Comparison of ENCODE assay signal across 8 cellular contexts in genomic region chr2:10043256-10043905, GRCh38. TPM values are rescaled to one million over a fixed set of nuclear protein-coding genes. Genes with fewer than 3 reads are reported as not detected.
DNase-seq lines count a peak whose midpoint lies in the region; ATAC-seq and TF ChIP-seq lines count a peak whose summit lies in the region.

TSS of gene KLF11 (plus strand) at chr2:10043550. CDS start at chr2:10043717, 167 bp downstream.

- H3K36me3 ChIP-seq in ectodermal cell (ENCODE audit: control insufficient read depth, insufficient read depth, low read length), result no peaks in the 10 kb centered on the region
- H3K36me3 ChIP-seq in lung (ENCODE audit: control insufficient read depth in 2 of 2, insufficient read depth in 2 of 2, low read length in 2 of 2), result peaks cover 2 to 25% of the 10 kb centered on the region in 2 donors

- CTCF ChIA-PET in activated CD8-positive, alpha-beta T cell treated with anti-CD3 and anti-CD28 coated beads for 36 hours (lab: Charles Lee), result interaction anchor here (8.9 kb wide), 1 partner anchor 230 kb away, joined by 82 read pairs; no protein-coding TSS in a partner anchor

- H3K27me3 ChIP-seq in ectodermal cell (ENCODE audit: control insufficient read depth, insufficient read depth, low read length, poor library complexity, severe bottlenecking), result peaks cover 5% of the 10 kb centered on the region
- no peaks in the 10 kb centered on the region for H3K27me3 ChIP-seq in lung (ENCODE audit: control insufficient read depth, insufficient read depth)

- peak within 1 kb of the TSS; percentile 83 for H3K27ac Mint-ChIP-seq in activated CD8-positive, alpha-beta T cell treated with anti-CD3 and anti-CD28 coated beads for 36 hours

- H3K36me3 Mint-ChIP-seq in activated CD8-positive, alpha-beta T cell treated with anti-CD3 and anti-CD28 coated beads for 36 hours (ENCODE audit: low read depth), result peaks cover 6% of the 10 kb centered on the region

- ATAC-seq in HG03439 (IDR thresholded peaks at IDR 0.05; ENCODE audit: unreplicated experiment), result peak; percentile 54
- ATAC-seq in activated CD8-positive, alpha-beta T cell treated with anti-CD3 and anti-CD28 coated beads for 36 hours, result peak; percentile 68
- peak; percentile 81 for ATAC-seq in lung (ENCODE audit: insufficient read depth, low FRiP score)

- POLR2A ChIA-PET in activated CD8-positive, alpha-beta T cell treated with anti-CD3 and anti-CD28 coated beads for 36 hours (lab: Charles Lee), result interaction anchor here (0.6 to 1.6 kb wide), 9 partner anchors 13 to 487 kb away, joined by 3 to 6 read pairs (median 3); partner anchors contain the start of genes ADAM17, ODC1 and TAF1B

- intact Hi-C loops in activated CD8-positive, alpha-beta T cell treated with anti-CD3 and anti-CD28 coated beads for 36 hours (cut with micrococcal nuclease), result no loop called here

- H3K9me3 Mint-ChIP-seq in activated CD8-positive, alpha-beta T cell treated with anti-CD3 and anti-CD28 coated beads for 36 hours, result no peaks in the 10 kb centered on the region

- H3K27me3 Mint-ChIP-seq in activated CD8-positive, alpha-beta T cell treated with anti-CD3 and anti-CD28 coated beads for 36 hours, result peaks cover 2% of the 10 kb centered on the region

- H3K4me1 Mint-ChIP-seq in activated CD8-positive, alpha-beta T cell treated with anti-CD3 and anti-CD28 coated beads for 36 hours (ENCODE audit: low read depth), result peaks cover 8% of the 10 kb centered on the region

- peaks cover 8% of the 10 kb centered on the region for H3K4me1 ChIP-seq in ectodermal cell (ENCODE audit: control insufficient read depth, insufficient read depth, low read length)
- H3K4me1 ChIP-seq in lung (ENCODE audit: control insufficient read depth in 2 of 2, insufficient read depth in 2 of 2, low read length in 2 of 2), result peaks cover 0 to 10% of the 10 kb centered on the region in 2 donors

- peak within 1 kb of the TSS; percentile 52 for H3K4me3 ChIP-seq in AG09309 (ENCODE audit: control insufficient read depth, low read depth, low read length)
- peak within 1 kb of the TSS; percentile 49 for H3K4me3 ChIP-seq in ectodermal cell (ENCODE audit: insufficient read depth, low read depth, low read length)
- H3K4me3 ChIP-seq in lung, result peak within 1 kb of the TSS; percentile 67

- peak within 1 kb of the TSS; percentile 71 for H3K4me3 Mint-ChIP-seq in activated CD8-positive, alpha-beta T cell treated with anti-CD3 and anti-CD28 coated beads for 36 hours

- TF ChIP-seq CTCF in AG09309 (IDR thresholded peaks at IDR 0.05; ENCODE audit: control insufficient read depth, insufficient read depth, low read depth, low read length, missing control alignments) (no peak), lung (IDR thresholded peaks at IDR 0.05; ENCODE audit: control extremely low read depth, extremely low read depth) (no peak)
- no peak for TF ChIP-seq CTCF in activated CD8-positive, alpha-beta T cell treated with anti-CD3 and anti-CD28 coated beads for 36 hours (IDR thresholded peaks at IDR 0.05)

- 0% methylated on average over 104 of the region's 104 CpGs for WGBS in ectodermal cell, 2 experiments
- WGBS in lung, 2 donors, result 0 to 1% methylated on average over 64 to 104 of the region's 104 CpGs

- peak; percentile 27 for DNase-seq in AG09309 (ENCODE audit: low read depth)
- peak; percentile 91 for DNase-seq in GM19238 (ENCODE audit: insufficient read length, low spot score)
- peak; percentile 55 for DNase-seq in NCI-H526 treated with DMSO at 0.1 percent for 48 hours (lab: John Stamatoyannopoulos, UW)
- DNase-seq in activated CD8-positive, alpha-beta T cell treated with anti-CD3 and anti-CD28 coated beads for 36 hours, result peak; percentile 73
- peak; percentile 88 for DNase-seq in lung (ENCODE audit: low spot score)
- peak; percentile 60 to 65 for DNase-seq in stimulated activated CD4-positive, alpha-beta T cell treated with anti-CD3 and anti-CD28 coated beads, Interleukin-4, amount 100 ng/mL, for 48 hours (ENCODE audit: low read depth in 2 of 2)

- H3K27ac ChIP-seq in ectodermal cell (ENCODE audit: insufficient read depth, low read depth, low read length, poor library complexity, severe bottlenecking) (peak within 1 kb of the TSS; percentile 88), lung (ENCODE audit: low read depth in 1 of 2, low read length in 1 of 2) (peak within 1 kb of the TSS; percentile 98 to 99)

- H3K9me3 ChIP-seq in ectodermal cell (ENCODE audit: control insufficient read depth, low read length) (no peaks in the 10 kb centered on the region), lung (ENCODE audit: control insufficient read depth in 2 of 2, insufficient read depth in 1 of 2, low read length in 1 of 2) (no peaks in the 10 kb centered on the region)

RNA-seq across cellular contexts. Expression of gene KLF11, which starts in this region (rescaled TPM):
- 1 to 10 TPM; 2.9 to 3.5 TPM for total RNA-seq in activated CD8-positive, alpha-beta T cell treated with anti-CD3 and anti-CD28 coated beads for 36 hours
- polyA plus RNA-seq in ectodermal cell (2013, experiment 1 of 4), result 31.9 TPM
- 33.3 TPM for polyA plus RNA-seq in ectodermal cell (2013, experiment 2 of 4)
- polyA plus RNA-seq in ectodermal cell (2013, experiment 3 of 4), result 27.1 TPM
- 29.8 TPM for polyA plus RNA-seq in ectodermal cell (2013, experiment 4 of 4)
- total RNA-seq in lung, result 10 to 100 TPM; 20.3 to 21.8 TPM
- polyA plus RNA-seq in lung, result 10 to 100 TPM in 1 of 2 donors, 1 to 10 TPM in 1; 7.4 to 14.4 TPM

Comparison
In these comparisons a context has a peak if more than half of its experiments do, and no peak if none do; other contexts are left out.
1. Peak in every context shown above with its lines: DNase-seq, ATAC-seq, H3K4me3 ChIP-seq and H3K27ac ChIP-seq.
2. RNA of gene KLF11 (total RNA-seq): 20.3 to 21.8 TPM in lung; 2.9 to 3.5 TPM in activated CD8-positive, alpha-beta T cell treated with anti-CD3 and anti-CD28 coated beads for 36 hours; every median in the first group is over 4 times any median in the second.
3. DNase-seq: peak in every context shown above with its lines; median percentile 91 in GM19238; 88 in lung; 73 in activated CD8-positive, alpha-beta T cell treated with anti-CD3 and anti-CD28 coated beads for 36 hours; 62 in stimulated activated CD4-positive, alpha-beta T cell treated with anti-CD3 and anti-CD28 coated beads, Interleukin-4, amount 100 ng/mL, for 48 hours; 55 in NCI-H526 treated with DMSO at 0.1 percent for 48 hours; 27 in AG09309.